In the genomic region with DNA sequence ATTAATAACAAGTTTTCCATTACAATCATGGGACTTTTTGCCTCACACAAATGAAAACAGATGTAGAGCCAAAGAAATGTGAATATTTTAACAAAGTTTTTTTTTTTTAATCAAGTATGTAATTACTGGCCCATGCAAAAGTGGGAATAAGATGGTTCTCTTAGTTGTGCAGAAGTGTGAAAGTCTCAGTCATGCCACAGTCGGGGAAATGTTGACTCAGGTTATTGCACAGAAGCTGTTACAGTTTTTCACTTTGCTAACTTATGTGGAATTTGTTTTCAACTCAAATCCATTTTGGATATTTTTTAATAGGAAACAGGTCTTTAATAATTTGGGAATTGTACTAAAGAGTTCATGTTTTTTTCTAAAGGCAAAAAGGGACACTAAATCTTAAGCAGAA, we compare ENCODE assay signal across 16 cellular contexts. TPM values are rescaled to one million over a fixed set of nuclear protein-coding genes. Genes with fewer than 3 reads are reported as not detected.
"Had no signal": no experiment of that assay in that cellular context is flagged by ENCODE, and none has a peak within 500 bp of the region (broad histone marks: within the 10 kb centered on the region; RNA-seq: fewer than 3 reads in every experiment).

No MANE protein-coding gene starts in this region.

- H3K4me1 ChIP-seq: uterus had no signal

- H3K4me1 Mint-ChIP-seq: activated naive CD8-positive, alpha-beta T cell treated with anti-CD3 and anti-CD28 coated beads, Interleukin-2, amount 50 U/mL, for 24 hours; neural crest cell; stimulated activated naive CD8-positive, alpha-beta T cell treated with anti-CD3 and anti-CD28 coated beads, Interleukin-15, amount 100 ng/mL, for 72 hours had no signal

- H3K27ac Mint-ChIP-seq: activated CD8-positive, alpha-beta T cell treated with anti-CD3 and anti-CD28 coated beads for 36 hours; activated naive CD8-positive, alpha-beta T cell treated with anti-CD3 and anti-CD28 coated beads, Interleukin-2, amount 50 U/mL, for 24 hours; stimulated activated naive CD8-positive, alpha-beta T cell treated with anti-CD3 and anti-CD28 coated beads, Interleukin-15, amount 100 ng/mL, for 72 hours had no signal

- H3K36me3 ChIP-seq: heart left ventricle, left ventricle myocardium inferior, ovary, sigmoid colon, uterus had no signal

- ATAC-seq: activated CD8-positive, alpha-beta T cell treated with anti-CD3 and anti-CD28 coated beads for 36 hours; activated naive CD8-positive, alpha-beta T cell treated with anti-CD3 and anti-CD28 coated beads, Interleukin-2, amount 50 U/mL, for 24 hours; heart left ventricle; stimulated activated naive CD8-positive, alpha-beta T cell treated with anti-CD3 and anti-CD28 coated beads, Interleukin-15, amount 100 ng/mL, for 72 hours had no signal

- H3K27me3 ChIP-seq: heart left ventricle, ovary, sigmoid colon, uterus had no signal

- H3K4me3 Mint-ChIP-seq: activated CD8-positive, alpha-beta T cell treated with anti-CD3 and anti-CD28 coated beads for 36 hours; activated naive CD8-positive, alpha-beta T cell treated with anti-CD3 and anti-CD28 coated beads, Interleukin-2, amount 50 U/mL, for 24 hours; neural crest cell; stimulated activated naive CD8-positive, alpha-beta T cell treated with anti-CD3 and anti-CD28 coated beads, Interleukin-15, amount 100 ng/mL, for 72 hours had no signal

- H3K27ac ChIP-seq: heart left ventricle, left ventricle myocardium inferior, ovary, sigmoid colon, uterus had no signal

- H3K4me3 ChIP-seq: heart left ventricle, left ventricle myocardium inferior, ovary, sigmoid colon, uterus had no signal

- H3K27me3 Mint-ChIP-seq: stimulated activated naive CD8-positive, alpha-beta T cell treated with anti-CD3 and anti-CD28 coated beads, Interleukin-15, amount 100 ng/mL, for 72 hours had no signal

- H3K9me3 ChIP-seq: heart left ventricle, left ventricle myocardium inferior, ovary, sigmoid colon, uterus had no signal

- H3K9me3 Mint-ChIP-seq: activated CD8-positive, alpha-beta T cell treated with anti-CD3 and anti-CD28 coated beads for 36 hours; activated naive CD8-positive, alpha-beta T cell treated with anti-CD3 and anti-CD28 coated beads, Interleukin-2, amount 50 U/mL, for 24 hours; neural crest cell; stimulated activated naive CD8-positive, alpha-beta T cell treated with anti-CD3 and anti-CD28 coated beads, Interleukin-15, amount 100 ng/mL, for 72 hours had no signal

- DNase-seq: activated CD4-positive, alpha-beta T cell treated with anti-CD3 and anti-CD28 coated beads for 4 hours; activated CD8-positive, alpha-beta T cell treated with anti-CD3 and anti-CD28 coated beads for 36 hours; activated naive CD4-positive, alpha-beta T cell treated with Interleukin-2 at 50 U/mL for 16 hours; activated naive CD8-positive, alpha-beta T cell treated with anti-CD3 and anti-CD28 coated beads, Interleukin-2, amount 50 U/mL, for 24 hours; effector memory CD4-positive, alpha-beta T cell; foreskin melanocyte; heart left ventricle; islet precursor cell; left ventricle myocardium inferior; ovary; sigmoid colon; stimulated activated CD4-positive, alpha-beta T cell treated with anti-CD3 and anti-CD28 coated beads, Interleukin-4, amount 100 ng/mL, for 24 hours; stimulated activated naive CD8-positive, alpha-beta T cell treated with anti-CD3 and anti-CD28 coated beads, Interleukin-15, amount 100 ng/mL, for 72 hours; T-helper 1 cell; uterus had no signal

RNA-seq across cellular contexts. Expression of gene CAV2, which starts 44.0 kb away (rescaled TPM):
- total RNA-seq: activated CD8-positive, alpha-beta T cell treated with anti-CD3 and anti-CD28 coated beads for 36 hours had no signal
